Comparison of ENCODE assay signal across 18 cellular contexts in genomic region chr3:81572201-81572756, GRCh38.
"Had no signal": no experiment of that assay in that cellular context is flagged by ENCODE, and none has a peak within 500 bp of the region (broad histone marks: within the 10 kb centered on the region; RNA-seq: fewer than 3 reads in every experiment).

No MANE protein-coding gene starts in this region.

- H3K27me3 Mint-ChIP-seq: dendritic cell treated with granulocyte-macrophage colony-stimulating factor and Interleukin-4, amounts not matched to agents 40 ng/mL and 50 ng/mL, for 4 days; effector memory CD8-positive, alpha-beta T cell; naive thymus-derived CD4-positive, alpha-beta T cell; type B pancreatic cell had no signal

- H3K4me3 Mint-ChIP-seq: dendritic cell treated with granulocyte-macrophage colony-stimulating factor and Interleukin-4, amounts not matched to agents 40 ng/mL and 50 ng/mL, for 4 days; effector memory CD8-positive, alpha-beta T cell; naive thymus-derived CD4-positive, alpha-beta T cell; nephron progenitor cell; type B pancreatic cell had no signal

- H3K9me3 Mint-ChIP-seq: dendritic cell treated with granulocyte-macrophage colony-stimulating factor and Interleukin-4, amounts not matched to agents 40 ng/mL and 50 ng/mL, for 4 days; effector memory CD8-positive, alpha-beta T cell; nephron progenitor cell; type B pancreatic cell had no signal

- DNase-seq: effector memory CD8-positive, alpha-beta T cell; esophagus squamous epithelium; foreskin melanocyte; heart left ventricle; hippocampal formation; kidney glomerular epithelial cell; mammary epithelial cell; naive thymus-derived CD4-positive, alpha-beta T cell; nephron progenitor cell; posterior cingulate gyrus; stimulated activated CD4-positive, alpha-beta T cell treated with anti-CD3 and anti-CD28 coated beads, Interleukin-12 subunit alpha, Interleukin-12 subunit beta, amount 100 ng/mL, for 4 hours; stimulated activated naive CD8-positive, alpha-beta T cell treated with anti-CD3 and anti-CD28 coated beads, Interleukin-15, Interleukin-2, amounts not matched to agents 100 U/mL and 50 U/mL, for 24 hours; thyroid gland had no signal

- H3K36me3 Mint-ChIP-seq: type B pancreatic cell had no signal

- FAIRE-seq: urothelium cell line had no signal

- ATAC-seq: effector memory CD8-positive, alpha-beta T cell; heart left ventricle; left lobe of liver; naive thymus-derived CD4-positive, alpha-beta T cell; sciatic nerve; stimulated activated naive CD8-positive, alpha-beta T cell treated with anti-CD3 and anti-CD28 coated beads, Interleukin-15, Interleukin-2, amounts not matched to agents 100 U/mL and 50 U/mL, for 24 hours had no signal

- H3K27ac Mint-ChIP-seq: dendritic cell treated with granulocyte-macrophage colony-stimulating factor and Interleukin-4, amounts not matched to agents 40 ng/mL and 50 ng/mL, for 4 days; effector memory CD8-positive, alpha-beta T cell; naive thymus-derived CD4-positive, alpha-beta T cell; nephron progenitor cell; type B pancreatic cell had no signal

- H3K4me1 Mint-ChIP-seq: nephron progenitor cell had no signal
